Comparison of ENCODE assay signal across 15 cellular contexts in the genomic region with DNA sequence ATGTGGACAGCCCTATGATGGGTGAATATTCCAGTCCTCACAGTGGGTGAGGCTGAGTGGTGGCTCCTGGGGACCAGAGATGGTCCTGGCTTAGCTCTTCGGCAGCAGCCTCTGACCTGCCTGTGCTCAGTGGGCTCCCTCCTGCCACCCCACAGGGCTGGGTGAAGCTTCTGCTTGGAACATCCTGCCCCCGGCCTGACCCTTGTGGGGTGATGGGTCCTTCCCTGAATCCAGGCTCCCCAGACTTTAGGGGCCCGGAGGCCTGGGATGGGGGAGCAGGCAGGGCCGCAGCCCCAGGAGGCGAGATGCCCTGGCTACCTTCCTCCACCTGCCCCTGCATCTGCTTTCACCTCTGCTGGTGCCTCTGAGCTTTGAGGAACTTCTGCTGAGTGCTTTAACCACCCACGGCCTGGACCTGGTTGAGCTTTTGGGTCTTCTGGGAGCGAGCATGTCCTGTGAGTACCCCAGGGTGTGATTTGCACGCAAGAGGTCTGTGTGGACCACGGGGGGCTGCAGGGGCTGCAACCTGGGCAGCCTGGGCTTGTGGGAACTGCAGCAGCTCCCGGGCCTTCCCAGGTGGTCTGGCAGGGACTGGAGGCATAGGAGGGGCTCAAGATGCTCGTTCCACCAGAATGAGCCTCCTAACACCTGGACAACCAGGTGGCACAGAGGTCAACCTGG.
"Had no signal": no experiment of that assay in that cellular context is flagged by ENCODE, and none has a peak within 500 bp of the region (broad histone marks: within the 10 kb centered on the region; RNA-seq: fewer than 3 reads in every experiment).

No MANE protein-coding gene starts in this region.

- H3K4me3 ChIP-seq: coronary artery, esophagus squamous epithelium had no signal

- H3K27ac Mint-ChIP-seq: activated B cell treated with CpG ODN at 0.5 μM for 24 hours; activated CD4-positive, alpha-beta memory T cell treated with anti-CD3 and anti-CD28 coated beads for 36 hours; activated T-helper 2 cell treated with anti-CD3 and anti-CD28 coated beads, Interferon-gamma antibody, Interleukin-2, Interleukin-4, amounts not matched to agents 10 μg/mL and 5 μg/mL and 100 μg/mL, durations not matched to agents 14 hours and 24 hours and 36 hours; brain; stimulated activated naive B cell treated with anti-CD40 and anti-IgM and Interleukin-4, amounts not matched to agents 10 μg/mL and 1 μg/mL and 100 μg/mL, for 72 hours; T-cell had no signal

- H3K9me3 Mint-ChIP-seq: activated B cell treated with CpG ODN at 0.5 μM for 24 hours; activated T-helper 2 cell treated with anti-CD3 and anti-CD28 coated beads, Interferon-gamma antibody, Interleukin-2, Interleukin-4, amounts not matched to agents 10 μg/mL and 5 μg/mL and 100 μg/mL, durations not matched to agents 14 hours and 24 hours and 36 hours; central memory CD8-positive, alpha-beta T cell; neural crest cell; T-cell had no signal

- DNase-seq: activated B cell treated with CpG ODN at 0.5 μM for 24 hours; activated CD4-positive, alpha-beta memory T cell treated with anti-CD3 and anti-CD28 coated beads for 36 hours; activated CD4-positive, alpha-beta T cell treated with anti-CD3 and anti-CD28 coated beads for 4 hours; activated naive CD4-positive, alpha-beta T cell treated with Interleukin-2 at 50 U/mL for 16 hours; effector CD4-positive, alpha-beta T cell; esophagus squamous epithelium; mammary epithelial cell; midbrain; stimulated activated naive B cell treated with anti-CD40 and anti-IgM and Interleukin-4, amounts not matched to agents 10 μg/mL and 1 μg/mL and 100 μg/mL, for 72 hours; T-cell had no signal

- H3K36me3 Mint-ChIP-seq: activated CD4-positive, alpha-beta memory T cell treated with anti-CD3 and anti-CD28 coated beads for 36 hours; brain; T-cell had no signal

- H3K36me3 ChIP-seq: esophagus squamous epithelium had no signal

- H3K9me3 ChIP-seq: esophagus squamous epithelium had no signal

- H3K27ac ChIP-seq: coronary artery, esophagus squamous epithelium had no signal

- H3K4me3 Mint-ChIP-seq: activated B cell treated with CpG ODN at 0.5 μM for 24 hours; activated CD4-positive, alpha-beta memory T cell treated with anti-CD3 and anti-CD28 coated beads for 36 hours; brain; central memory CD8-positive, alpha-beta T cell; neural crest cell; stimulated activated naive B cell treated with anti-CD40 and anti-IgM and Interleukin-4, amounts not matched to agents 10 μg/mL and 1 μg/mL and 100 μg/mL, for 72 hours; T-cell had no signal

- H3K4me1 Mint-ChIP-seq: activated B cell treated with CpG ODN at 0.5 μM for 24 hours; central memory CD8-positive, alpha-beta T cell; stimulated activated naive B cell treated with anti-CD40 and anti-IgM and Interleukin-4, amounts not matched to agents 10 μg/mL and 1 μg/mL and 100 μg/mL, for 72 hours had no signal

- ATAC-seq: stimulated activated naive B cell treated with anti-CD40 and anti-IgM and Interleukin-4, amounts not matched to agents 10 μg/mL and 1 μg/mL and 100 μg/mL, for 72 hours; T-cell had no signal
